2 cellular contexts compared by ENCODE assay signal in the genomic region with DNA sequence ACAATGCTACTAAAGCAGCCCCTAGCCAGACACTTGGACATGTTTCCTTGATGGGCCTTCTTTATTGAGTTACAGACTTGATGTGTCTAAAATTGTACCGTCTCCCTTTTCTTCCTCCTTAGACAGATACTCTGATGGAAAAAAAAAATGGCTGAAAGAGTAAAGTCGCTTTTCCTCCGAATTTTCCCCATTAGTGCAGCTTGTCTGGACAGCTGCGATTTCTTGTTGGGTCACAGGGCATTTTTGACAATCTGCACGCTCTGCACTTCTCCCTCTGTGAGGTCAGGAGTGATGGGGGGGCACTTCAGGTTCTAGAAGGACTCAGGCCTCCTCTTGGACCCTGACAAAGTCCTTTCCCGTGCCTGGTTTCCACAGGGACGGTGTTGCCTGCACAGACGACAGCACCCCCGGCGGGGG.
TF ChIP-seq lines count a peak whose summit lies in the region.

No MANE protein-coding gene starts in this region.

TF ChIP-seq in GM12891, 5 proteins besides CTCF, POLR2A, EP300 and RAD21:
- TF ChIP-seq POLR2AphosphoS5 (IDR thresholded peaks at IDR 0.05; ENCODE audit: low read depth, low read length) (no peak), SPI1 (IDR thresholded peaks at IDR 0.05; ENCODE audit: low read depth, low read length) (no peak), TAF1 (IDR thresholded peaks at IDR 0.05; ENCODE audit: low read depth, low read length) (no peak), POU2F2 (IDR thresholded peaks at IDR 0.05; ENCODE audit: low read depth, low read length) (no peak), PAX5 (IDR thresholded peaks at IDR 0.05; ENCODE audit: insufficient read depth, low read length, severe bottlenecking) (no peak)

TF ChIP-seq in H1, 55 proteins besides CTCF, POLR2A, EP300 and RAD21:
- TF ChIP-seq SIN3A (conservative IDR thresholded peaks at IDR 0.05 in 1 of 2, IDR thresholded peaks at IDR 0.05 in 1 of 2; ENCODE audit: low read depth in 1 of 2, low read length in 2 of 2) (0 out of 4 replicates have a peak, but pooled peaks of 1 of the 2 experiments have one; percentile 11), TEAD4 (IDR thresholded peaks at IDR 0.05; ENCODE audit: low read depth, low read length) (0 out of 2 replicates have a peak, but pooled peaks have one; percentile 1), JUND (IDR thresholded peaks at IDR 0.05; ENCODE audit: low read length) (no peak)
TF ChIP-seq in H1: peak in this region for 2.
